11 cellular contexts compared by ENCODE assay signal in the genomic region with DNA sequence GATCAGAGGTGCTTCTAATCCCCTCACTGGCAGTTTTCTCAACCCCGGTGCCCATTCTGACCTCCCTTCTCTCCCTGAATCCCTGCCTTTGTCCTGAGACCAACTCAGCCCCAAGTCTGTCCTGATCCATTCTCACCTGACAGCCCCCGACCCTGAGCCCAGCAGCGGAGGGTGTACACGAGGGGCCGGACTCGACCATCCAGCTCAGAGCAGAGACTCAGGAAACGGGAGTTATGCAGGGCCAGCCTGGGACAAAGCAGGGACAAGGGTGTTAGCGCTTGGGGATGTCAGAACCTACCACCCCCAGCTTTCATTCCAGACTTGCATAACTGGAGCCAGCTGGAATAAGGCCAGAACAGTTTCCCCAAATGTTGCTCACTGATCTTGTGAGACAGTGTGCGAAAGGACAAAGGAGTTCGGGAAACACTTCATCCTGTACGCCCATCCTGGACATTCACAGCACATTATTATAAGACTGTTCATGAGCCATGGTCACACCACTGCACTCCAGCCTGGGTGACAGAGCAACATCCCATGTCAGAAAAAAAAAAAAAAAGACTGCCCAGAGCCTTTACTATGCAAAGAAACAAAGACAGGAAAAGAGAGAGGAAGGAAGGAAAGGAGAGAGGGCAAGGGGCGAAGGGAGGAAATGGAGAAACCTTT. TPM values are rescaled to one million over a fixed set of nuclear protein-coding genes. Genes with fewer than 3 reads are reported as not detected.
DNase-seq lines count a peak whose midpoint lies in the region; ATAC-seq, FAIRE-seq and TF ChIP-seq lines count a peak whose summit lies in the region.
"Had no signal": no experiment of that assay in that cellular context is flagged by ENCODE, and none has a peak within 500 bp of the region (broad histone marks: within the 10 kb centered on the region; RNA-seq: fewer than 3 reads in every experiment).

No MANE protein-coding gene starts in this region.

- peaks cover 19% of the 10 kb centered on the region for H3K36me3 ChIP-seq in CD8-positive, alpha-beta T cell (ENCODE audit: insufficient read depth, low read length)
- H3K36me3 ChIP-seq in astrocyte (ENCODE audit: insufficient read depth, low read length) (peaks cover 7% of the 10 kb centered on the region), liver (ENCODE audit: control insufficient read depth in 4 of 4, insufficient read depth in 3 of 4, low read depth in 1 of 4, low read length in 3 of 4) (peaks cover 2 to 37% (median 20%) of the 10 kb centered on the region in 4 donors)

- peaks cover 47% of the 10 kb centered on the region for H3K79me2 ChIP-seq in astrocyte (ENCODE audit: insufficient read depth, low read length)

- no peak for TF ChIP-seq RAD21 in liver (IDR thresholded peaks at IDR 0.05)

- DNase-seq in CD8-positive, alpha-beta T cell = no peak
- DNase-seq in astrocyte (ENCODE audit: low read depth) (no peak), 8988T (no peak)
- DNase-seq: hypothalamus, OCI-M1, T-helper 9 cell had no signal

- no peak overlapping the region for H3K4me3 ChIP-seq in CD8-positive, alpha-beta T cell (ENCODE audit: low read depth, low read length)
- H3K4me3 ChIP-seq in astrocyte (ENCODE audit: insufficient read depth, low read depth, low read length) (no peak overlapping the region), liver (ENCODE audit: low read depth in 1 of 3, low read length in 3 of 3) (no peak overlapping the region), skin epidermis (no peak overlapping the region)

- no peaks in the 10 kb centered on the region for H3K27me3 ChIP-seq in CD8-positive, alpha-beta T cell (ENCODE audit: insufficient read depth, low read length)
- H3K27me3 ChIP-seq in astrocyte (ENCODE audit: insufficient read depth, low read length) = no peaks in the 10 kb centered on the region
- H3K27me3 ChIP-seq in liver (ENCODE audit: control insufficient read depth in 4 of 4, insufficient read depth in 4 of 4, low read length in 3 of 4) = no peaks in the 10 kb centered on the region

- H3K9ac ChIP-seq in astrocyte (ENCODE audit: low read length) = peak overlapping the region; percentile 95
- no peak overlapping the region for H3K9ac ChIP-seq in liver (ENCODE audit: low read depth in 1 of 2, low read length in 2 of 2)

- H3K27ac ChIP-seq in CD8-positive, alpha-beta T cell (ENCODE audit: low read depth, low read length) = no peak overlapping the region
- no peak overlapping the region for H3K27ac ChIP-seq in astrocyte (ENCODE audit: low read depth, low read length)
- peak overlapping the region; percentile 95 to 96 for H3K27ac ChIP-seq in liver (ENCODE audit: low read depth in 1 of 2, low read length in 2 of 2)
- peak overlapping the region in 16 of 21 experiments; percentile 6 to 95 (median 66) for H3K27ac ChIP-seq in skin epidermis

- H3K27me3 Mint-ChIP-seq in CD8-positive, alpha-beta T cell (ENCODE audit: low read depth) = no peaks in the 10 kb centered on the region
- no peaks in the 10 kb centered on the region for H3K27me3 Mint-ChIP-seq in astrocyte (ENCODE audit: low read depth, unreplicated experiment)

- no peak for FAIRE-seq in astrocyte (lab: Jason Lieb, UNC)

- no peaks in the 10 kb centered on the region for H3K9me3 Mint-ChIP-seq in CD8-positive, alpha-beta T cell
- no peaks in the 10 kb centered on the region for H3K9me3 Mint-ChIP-seq in astrocyte (ENCODE audit: unreplicated experiment)

- H3K4me1 ChIP-seq in CD8-positive, alpha-beta T cell (ENCODE audit: insufficient read depth, low read length) = peaks cover 20% of the 10 kb centered on the region
- H3K4me1 ChIP-seq in astrocyte (ENCODE audit: insufficient read depth, low read length) (peaks cover 27% of the 10 kb centered on the region), liver (ENCODE audit: control insufficient read depth in 4 of 4, insufficient read depth in 4 of 4, low read length in 3 of 4) (peaks cover 6 to 39% (median 23%) of the 10 kb centered on the region in 4 donors)

- ATAC-seq in CD8-positive, alpha-beta T cell = no peak
- ATAC-seq in HG03457 (IDR thresholded peaks at IDR 0.05; ENCODE audit: unreplicated experiment) (no peak), HG03439 (IDR thresholded peaks at IDR 0.05; ENCODE audit: unreplicated experiment) (no peak), GM18907 (IDR thresholded peaks at IDR 0.05; ENCODE audit: unreplicated experiment) (no peak)

- peaks cover 70% of the 10 kb centered on the region for H3K36me3 Mint-ChIP-seq in CD8-positive, alpha-beta T cell
- H3K36me3 Mint-ChIP-seq in astrocyte (ENCODE audit: low read depth, unreplicated experiment) = peaks cover 20% of the 10 kb centered on the region

- POLR2A ChIA-PET in CD8-positive, alpha-beta T cell (lab: Charles Lee) = interaction anchor here (0.6 to 0.7 kb wide), 2 partner anchors 9 to 87 kb away, joined by 3 read pairs; no protein-coding TSS in a partner anchor

- no peak overlapping the region for H3K4me2 ChIP-seq in astrocyte (ENCODE audit: low read length)

- H3K4me1 Mint-ChIP-seq in CD8-positive, alpha-beta T cell (ENCODE audit: low read depth) = peaks cover 36% of the 10 kb centered on the region
- H3K4me1 Mint-ChIP-seq in astrocyte (ENCODE audit: low read depth, unreplicated experiment) = peaks cover 13% of the 10 kb centered on the region

- no peak for TF ChIP-seq CTCF in CD8-positive, alpha-beta T cell (IDR thresholded peaks at IDR 0.05)
- TF ChIP-seq CTCF in astrocyte (IDR thresholded peaks at IDR 0.05; ENCODE audit: insufficient read depth, low read depth, low read length) (no peak), liver (IDR thresholded peaks at IDR 0.05; ENCODE audit: low read depth, low read length, missing input control) (no peak)

- H2AFZ ChIP-seq in astrocyte (ENCODE audit: low read depth, low read length) = no peak overlapping the region

- intact Hi-C loops in CD8-positive, alpha-beta T cell (cut with DNase I, micrococcal nuclease) = no loop called here

- H4K20me1 ChIP-seq in astrocyte (ENCODE audit: insufficient read depth, low read length) = peaks cover 16% of the 10 kb centered on the region

- 77% methylated on average over 12 of the region's 12 CpGs for WGBS in liver

- CTCF ChIA-PET in CD8-positive, alpha-beta T cell (lab: Charles Lee) = interaction anchor here (0.6 kb wide), 1 partner anchor 12 kb away, joined by 4 read pairs; no protein-coding TSS in a partner anchor

- H3K27ac Mint-ChIP-seq in CD8-positive, alpha-beta T cell = peak overlapping the region; percentile 57
- no peak overlapping the region for H3K27ac Mint-ChIP-seq in astrocyte (ENCODE audit: unreplicated experiment)

- no peaks in the 10 kb centered on the region for H3K9me3 ChIP-seq in CD8-positive, alpha-beta T cell (ENCODE audit: low read length)
- H3K9me3 ChIP-seq in astrocyte (ENCODE audit: insufficient read depth, low read depth, low read length) (no peaks in the 10 kb centered on the region), liver (ENCODE audit: control insufficient read depth in 4 of 4, low read length in 3 of 4) (no peaks in the 10 kb centered on the region)

- H3K4me3 Mint-ChIP-seq in CD8-positive, alpha-beta T cell = no peak overlapping the region
- no peak overlapping the region for H3K4me3 Mint-ChIP-seq in astrocyte (ENCODE audit: unreplicated experiment)

TF ChIP-seq in liver, 16 proteins besides CTCF, POLR2A, EP300 and RAD21 (continues in another document):
- TF ChIP-seq, protein P1, sequence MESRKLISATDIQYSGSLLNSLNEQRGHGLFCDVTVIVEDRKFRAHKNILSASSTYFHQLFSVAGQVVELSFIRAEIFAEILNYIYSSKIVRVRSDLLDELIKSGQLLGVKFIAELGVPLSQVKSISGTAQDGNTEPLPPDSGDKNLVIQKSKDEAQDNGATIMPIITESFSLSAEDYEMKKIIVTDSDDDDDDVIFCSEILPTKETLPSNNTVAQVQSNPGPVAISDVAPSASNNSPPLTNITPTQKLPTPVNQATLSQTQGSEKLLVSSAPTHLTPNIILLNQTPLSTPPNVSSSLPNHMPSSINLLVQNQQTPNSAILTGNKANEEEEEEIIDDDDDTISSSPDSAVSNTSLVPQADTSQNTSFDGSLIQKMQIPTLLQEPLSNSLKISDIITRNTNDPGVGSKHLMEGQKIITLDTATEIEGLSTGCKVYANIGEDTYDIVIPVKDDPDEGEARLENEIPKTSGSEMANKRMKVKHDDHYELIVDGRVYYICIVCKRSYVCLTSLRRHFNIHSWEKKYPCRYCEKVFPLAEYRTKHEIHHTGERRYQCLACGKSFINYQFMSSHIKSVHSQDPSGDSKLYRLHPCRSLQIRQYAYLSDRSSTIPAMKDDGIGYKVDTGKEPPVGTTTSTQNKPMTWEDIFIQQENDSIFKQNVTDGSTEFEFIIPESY (IDR thresholded peaks at IDR 0.05) = no peak

RNA-seq across cellular contexts. Expression of a gene that starts 3.5 kb away (rescaled TPM):
- 1,000 to 10,000 TPM; 2,174 to 2,204 TPM for total RNA-seq in CD8-positive, alpha-beta T cell
- total RNA-seq in astrocyte (1,185 and 1,298 TPM in 2 replicates), liver (100 to 1,000 TPM; 373 to 640 TPM)
- 100 to 1,000 TPM; 251 to 566 TPM for polyA plus RNA-seq in liver

RNA-seq across cellular contexts. Expression of a gene that starts 14.1 kb away (rescaled TPM):
- total RNA-seq in CD8-positive, alpha-beta T cell = 10 to 100 TPM; 15.3 to 17.7 TPM
- total RNA-seq in astrocyte (16.8 and 18.3 TPM in 2 replicates), liver (10 to 100 TPM in 1 of 2 donors, 1 to 10 TPM in 1; 5.6 to 12.1 TPM)
- 10 to 100 TPM; 15.2 to 15.8 TPM for polyA plus RNA-seq in liver

RNA-seq across cellular contexts. Expression of a gene that starts 24.5 kb away (rescaled TPM):
- 100 to 1,000 TPM; 148 to 154 TPM for total RNA-seq in CD8-positive, alpha-beta T cell
- total RNA-seq in astrocyte = 123 and 136 TPM in 2 replicates
- total RNA-seq in liver = 10 to 100 TPM; 43.1 to 55.3 TPM
- polyA plus RNA-seq in liver = 10 to 100 TPM in 1 of 2 donors, 1 to 10 TPM in 1; 4.4 to 21.4 TPM

RNA-seq across cellular contexts. Expression of a gene that starts 30.6 kb away (rescaled TPM):
- total RNA-seq in CD8-positive, alpha-beta T cell = 100 to 1,000 TPM; 185 to 188 TPM
- total RNA-seq in astrocyte (305 and 378 TPM in 2 replicates), liver (100 to 1,000 TPM in 1 of 2 donors, 10 to 100 TPM in 1; 53.6 to 110 TPM)
- polyA plus RNA-seq in liver = 10 to 100 TPM; 22.6 to 22.7 TPM

RNA-seq across cellular contexts. Expression of a gene that starts 35.4 kb away (rescaled TPM):
- total RNA-seq in CD8-positive, alpha-beta T cell = 100 to 1,000 TPM; 167 to 189 TPM
- 25.5 and 29.8 TPM in 2 replicates for total RNA-seq in astrocyte
- total RNA-seq in liver = 10 to 100 TPM in 1 of 2 donors, 1 to 10 TPM in 1; 6.0 to 17.2 TPM
- polyA plus RNA-seq in liver = 10 to 100 TPM in 1 of 2 donors, 1 to 10 TPM in 1; 9.9 to 19.3 TPM

Comparison
In these comparisons a context has a peak if more than half of its experiments do, and no peak if none do; other contexts are left out.
1. H3K27ac ChIP-seq: peak in liver (2 of 2) and skin epidermis (16 of 21); none in CD8-positive, alpha-beta T cell (single experiment) and astrocyte (single experiment).